In the genomic region with DNA sequence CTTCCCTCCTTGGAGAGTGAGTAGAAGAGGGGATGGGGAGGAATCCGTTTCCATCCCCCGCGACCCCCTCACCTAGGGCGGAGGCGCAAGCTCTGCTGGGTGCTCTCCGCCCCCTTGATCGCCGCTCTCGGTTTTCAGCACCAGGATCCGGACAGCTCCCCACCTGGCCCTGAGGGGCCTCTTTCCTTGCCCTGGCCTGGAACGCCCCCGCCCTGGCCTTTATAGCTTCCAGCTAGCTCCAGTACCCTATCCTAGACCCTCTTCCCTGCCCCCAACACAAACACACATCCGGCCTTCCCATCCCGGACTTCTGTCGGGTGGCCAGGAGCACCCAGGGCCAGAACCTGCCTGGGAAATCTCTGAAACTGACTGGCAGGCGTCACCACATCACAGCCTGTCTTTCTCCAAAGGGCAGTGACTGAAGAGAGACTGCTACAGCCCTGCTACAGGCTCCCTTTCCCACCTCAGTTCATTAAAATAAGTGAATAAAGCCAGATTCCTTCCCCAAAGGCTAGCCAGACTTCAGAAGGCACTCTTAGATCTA, we compare ENCODE assay signal across 9 cellular contexts.
DNase-seq lines count a peak whose midpoint lies in the region; ATAC-seq and TF ChIP-seq lines count a peak whose summit lies in the region.
"Had no signal": no experiment of that assay in that cellular context is flagged by ENCODE, and none has a peak within 500 bp of the region (broad histone marks: within the 10 kb centered on the region; RNA-seq: fewer than 3 reads in every experiment).

No MANE protein-coding gene starts in this region.

- no peaks in the 10 kb centered on the region for H3K36me3 Mint-ChIP-seq in MCF 10A (ENCODE audit: insufficient read depth, unreplicated experiment)
- H3K36me3 Mint-ChIP-seq in activated naive CD8-positive, alpha-beta T cell treated with anti-CD3 and anti-CD28 coated beads, Interleukin-2, amount 10 ng/mL, durations not matched to agents 7 days and 5 days, result no peaks in the 10 kb centered on the region

- CTCF ChIA-PET in MCF 10A (lab: Yijun Ruan, JAX), result interaction anchor here (0.6 to 1.3 kb wide), 4 partner anchors 12 to 778 kb away, joined by 3 read pairs; no protein-coding TSS in a partner anchor

- no peak overlapping the region for H3K9ac ChIP-seq in iPS-20b (ENCODE audit: low read depth, low read length)

- H3K27ac ChIP-seq in breast epithelium (no peak overlapping the region), iPS-20b (ENCODE audit: low read length) (no peak overlapping the region), upper lobe of right lung (no peak overlapping the region)

- no peaks in the 10 kb centered on the region for H3K9me3 Mint-ChIP-seq in MCF 10A (ENCODE audit: unreplicated experiment)
- H3K9me3 Mint-ChIP-seq in activated naive CD8-positive, alpha-beta T cell treated with anti-CD3 and anti-CD28 coated beads, Interleukin-2, amount 10 ng/mL, durations not matched to agents 7 days and 5 days, result no peaks in the 10 kb centered on the region

- ATAC-seq in activated naive CD8-positive, alpha-beta T cell treated with anti-CD3 and anti-CD28 coated beads, Interleukin-2, amount 10 ng/mL, durations not matched to agents 7 days and 5 days (ENCODE audit: low read depth), result peak; percentile 11
- ATAC-seq in upper lobe of right lung, result peak; percentile 7
- ATAC-seq in GM18858 (IDR thresholded peaks at IDR 0.05; ENCODE audit: unreplicated experiment), result no peak

- H3K4me3 ChIP-seq in breast epithelium (no peak overlapping the region), iPS-20b (ENCODE audit: low read length) (peak overlapping the region; percentile 60), upper lobe of right lung (no peak overlapping the region)

- no peak for TF ChIP-seq CTCF in MCF 10A (IDR thresholded peaks at IDR 0.05; ENCODE audit: unreplicated experiment)
- TF ChIP-seq CTCF in breast epithelium (IDR thresholded peaks at IDR 0.05), result no peak
- TF ChIP-seq CTCF in upper lobe of right lung (IDR thresholded peaks at IDR 0.05), result no peak

- peak; percentile 22 for DNase-seq in MCF 10A (ENCODE audit: unreplicated experiment)
- no peak for DNase-seq in breast epithelium (ENCODE audit: low spot score in 2 of 2)
- peak; percentile 61 for DNase-seq in activated naive CD8-positive, alpha-beta T cell treated with anti-CD3 and anti-CD28 coated beads, Interleukin-2, amount 10 ng/mL, durations not matched to agents 7 days and 5 days
- no peak for DNase-seq in upper lobe of right lung
- DNase-seq in NCI-H1417 (lab: John Stamatoyannopoulos, UW), result no peak
- no peak for DNase-seq in NCI-H1694 treated with DMSO at 0.1 percent for 48 hours (lab: John Stamatoyannopoulos, UW)
- DNase-seq: DMS79 treated with DMSO at 0.1 percent for 48 hours had no signal

- POLR2A ChIA-PET in MCF 10A (lab: Yijun Ruan, JAX), result interaction anchor here (0.9 kb wide), 1 partner anchor 23 kb away, joined by 3 read pairs; no protein-coding TSS in a partner anchor
- POLR2A ChIA-PET in activated naive CD8-positive, alpha-beta T cell treated with anti-CD3 and anti-CD28 coated beads, Interleukin-2, amount 10 ng/mL, durations not matched to agents 7 days and 5 days (lab: Charles Lee), result no interaction called here

- intact Hi-C loops in MCF 10A (cut with micrococcal nuclease) (no loop called here), breast epithelium (cut with DNase I; ENCODE audit: low total_unique reads) (no loop called here), upper lobe of right lung (cut with DNase I) (no loop called here)

- H3K36me3 ChIP-seq in breast epithelium, result no peaks in the 10 kb centered on the region
- H3K36me3 ChIP-seq in iPS-20b (ENCODE audit: insufficient read depth, low read depth, low read length), result no peaks in the 10 kb centered on the region
- no peaks in the 10 kb centered on the region for H3K36me3 ChIP-seq in upper lobe of right lung

- TF ChIP-seq POLR2A in breast epithelium (IDR thresholded peaks at IDR 0.05), result no peak

- peaks cover 6% of the 10 kb centered on the region for H3K4me1 Mint-ChIP-seq in MCF 10A (ENCODE audit: insufficient read depth, unreplicated experiment)
- peaks cover 13% of the 10 kb centered on the region for H3K4me1 Mint-ChIP-seq in activated naive CD8-positive, alpha-beta T cell treated with anti-CD3 and anti-CD28 coated beads, Interleukin-2, amount 10 ng/mL, durations not matched to agents 7 days and 5 days

- no peak overlapping the region for H3K27ac Mint-ChIP-seq in MCF 10A (ENCODE audit: low read depth, unreplicated experiment)
- no peak overlapping the region for H3K27ac Mint-ChIP-seq in activated naive CD8-positive, alpha-beta T cell treated with anti-CD3 and anti-CD28 coated beads, Interleukin-2, amount 10 ng/mL, durations not matched to agents 7 days and 5 days

- H3K4me3 Mint-ChIP-seq in MCF 10A (ENCODE audit: unreplicated experiment), result peak overlapping the region; percentile 48
- peak overlapping the region; percentile 58 for H3K4me3 Mint-ChIP-seq in activated naive CD8-positive, alpha-beta T cell treated with anti-CD3 and anti-CD28 coated beads, Interleukin-2, amount 10 ng/mL, durations not matched to agents 7 days and 5 days

- H3K27me3 ChIP-seq in breast epithelium (peaks cover 5 to 63% of the 10 kb centered on the region in 2 donors), iPS-20b (ENCODE audit: insufficient read depth, low read length) (peaks cover 98% of the 10 kb centered on the region), upper lobe of right lung (peaks cover 54% of the 10 kb centered on the region)

- H3K4me1 ChIP-seq in breast epithelium, result peaks cover 0 to 10% of the 10 kb centered on the region in 2 donors
- peaks cover 17% of the 10 kb centered on the region for H3K4me1 ChIP-seq in iPS-20b (ENCODE audit: insufficient read depth, low read length)
- H3K4me1 ChIP-seq in upper lobe of right lung, result peaks cover 19% of the 10 kb centered on the region

- H3K27me3 Mint-ChIP-seq in MCF 10A (ENCODE audit: insufficient read depth, unreplicated experiment), result peaks cover 36% of the 10 kb centered on the region
- peaks cover 53% of the 10 kb centered on the region for H3K27me3 Mint-ChIP-seq in activated naive CD8-positive, alpha-beta T cell treated with anti-CD3 and anti-CD28 coated beads, Interleukin-2, amount 10 ng/mL, durations not matched to agents 7 days and 5 days

- no TSS peak for BruUV-seq in MCF 10A (replicated peaks; lab: Mats Ljungman, UMichigan)

- no peaks in the 10 kb centered on the region for H3K9me3 ChIP-seq in breast epithelium
- no peaks in the 10 kb centered on the region for H3K9me3 ChIP-seq in iPS-20b (ENCODE audit: insufficient read depth, low read depth, low read length)
- no peaks in the 10 kb centered on the region for H3K9me3 ChIP-seq in upper lobe of right lung

Comparison
In these comparisons a context has a peak if more than half of its experiments do, and no peak if none do; other contexts are left out.
1. DNase-seq: peak in MCF 10A (single experiment) and activated naive CD8-positive, alpha-beta T cell treated with anti-CD3 and anti-CD28 coated beads, Interleukin-2, amount 10 ng/mL, durations not matched to agents 7 days and 5 days (single experiment); none in breast epithelium (0 of 2), upper lobe of right lung (single experiment), NCI-H1417 (0 of 3) and NCI-H1694 treated with DMSO at 0.1 percent for 48 hours (single experiment).